Comparison of ENCODE assay signal across 8 cellular contexts in genomic region chr4:77818667-77819408, GRCh38. TPM values are rescaled to one million over a fixed set of nuclear protein-coding genes. Genes with fewer than 3 reads are reported as not detected.
DNase-seq lines count a peak whose midpoint lies in the region; ATAC-seq and TF ChIP-seq lines count a peak whose summit lies in the region.

Gene CNOT6L (minus strand): TSS chr4:77819368. CDS start chr4:77819308, 60 bp downstream.

- no peak for DNase-seq in BJ (ENCODE audit: low read depth)
- DNase-seq in HT-29 (ENCODE audit: low spot score), result peak; percentile 78
- DNase-seq in SK-N-SH, result peak; percentile 83
- DNase-seq in activated naive CD4-positive, alpha-beta T cell treated with anti-CD3 and anti-CD28 coated beads, Interleukin-2, amount 50 U/mL, for 72 hours (ENCODE audit: low spot score in 2 of 2), result peak; percentile 64 to 66
- DNase-seq in glomerular endothelial cell (ENCODE audit: extremely low read depth, low read depth, low spot score), result no peak
- peak; percentile 69 for DNase-seq in occipital lobe (lab: John Stamatoyannopoulos, UW)
- peak; percentile 40 for DNase-seq in thoracic aorta (ENCODE audit: low spot score)

- H3K9ac ChIP-seq in SK-N-SH, result peak within 1 kb of the TSS; percentile 89

- POLR2A ChIA-PET in BJ (lab: Charles Lee) (interaction anchor here (0.6 kb wide), 2 partner anchors 43 to 100 kb away, joined by 3 read pairs; no protein-coding TSS in a partner anchor), SK-N-SH (lab: Yijun Ruan, JAX) (interaction anchor here (0.8 kb wide), 1 partner anchor 44 kb away, joined by 3 read pairs; the partner anchor contains the start of gene MRPL1)

- H3K4me2 ChIP-seq in SK-N-SH, result peak within 1 kb of the TSS; percentile 96

- peak within 1 kb of the TSS; percentile 95 for H3K4me3 ChIP-seq in BJ (ENCODE audit: low read depth, low read length)
- peak within 1 kb of the TSS; percentile 95 to 97 for H3K4me3 ChIP-seq in SK-N-SH (ENCODE audit: low read depth in 2 of 2, low read length in 1 of 2)
- H3K4me3 ChIP-seq in thoracic aorta, result peak within 1 kb of the TSS; percentile 100

- peaks cover 17% of the 10 kb centered on the region for H3F3A ChIP-seq in SK-N-SH (replicated peaks; ENCODE audit: insufficient read depth)

- under 1% methylated on average over 23 of the region's 83 CpGs for WGBS in SK-N-SH (ENCODE audit: low lambda C conversion rate)

- no peaks in the 10 kb centered on the region for H3K9me3 Mint-ChIP-seq in activated naive CD4-positive, alpha-beta T cell treated with anti-CD3 and anti-CD28 coated beads, Interleukin-2, amount 50 U/mL, for 72 hours

- peak within 1 kb of the TSS; percentile 99 to 100 for H3K27ac Mint-ChIP-seq in activated naive CD4-positive, alpha-beta T cell treated with anti-CD3 and anti-CD28 coated beads, Interleukin-2, amount 50 U/mL, for 72 hours

- no peaks in the 10 kb centered on the region for H3K9me2 ChIP-seq in SK-N-SH

- TF ChIP-seq CTCF in BJ (IDR thresholded peaks at IDR 0.05; ENCODE audit: insufficient read depth, low read depth, low read length) (no peak), SK-N-SH (IDR thresholded peaks at IDR 0.05) (no peak), thoracic aorta (IDR thresholded peaks at IDR 0.05) (no peak)

- ATAC-seq in GM19351 (IDR thresholded peaks at IDR 0.05; ENCODE audit: unreplicated experiment), result peak; percentile 28
- peak; percentile 18 to 29 for ATAC-seq in activated naive CD4-positive, alpha-beta T cell treated with anti-CD3 and anti-CD28 coated beads, Interleukin-2, amount 50 U/mL, for 72 hours
- peak; percentile 56 for ATAC-seq in thoracic aorta (ENCODE audit: insufficient number of reproducible peaks, low FRiP score, low read depth)

- peaks cover 16 to 22% of the 10 kb centered on the region in 2 donors for H3K36me3 Mint-ChIP-seq in activated naive CD4-positive, alpha-beta T cell treated with anti-CD3 and anti-CD28 coated beads, Interleukin-2, amount 50 U/mL, for 72 hours

- TF ChIP-seq RAD21 in SK-N-SH (IDR thresholded peaks at IDR 0.05; ENCODE audit: low read length), result no peak

- H3K79me2 ChIP-seq in SK-N-SH (ENCODE audit: insufficient read depth), result peaks cover 44% of the 10 kb centered on the region

- H3K27me3 ChIP-seq in BJ (ENCODE audit: control insufficient read depth, insufficient read depth, low read length) (no peaks in the 10 kb centered on the region), SK-N-SH (ENCODE audit: insufficient read depth) (no peaks in the 10 kb centered on the region), thoracic aorta (replicated peaks; ENCODE audit: insufficient read depth) (no peaks in the 10 kb centered on the region)

- H3K9me3 ChIP-seq in SK-N-SH (no peaks in the 10 kb centered on the region; the same call in 1 of the 2 replicates), thoracic aorta (no peaks in the 10 kb centered on the region)

- H3K36me3 ChIP-seq in BJ (ENCODE audit: control insufficient read depth, insufficient read depth, low read length) (no peaks in the 10 kb centered on the region), SK-N-SH (replicated peaks in 1 of 2; ENCODE audit: control insufficient read depth in 1 of 2, insufficient read depth in 2 of 2, low read length in 1 of 2) (no peaks in the 10 kb centered on the region), thoracic aorta (no peaks in the 10 kb centered on the region)

- H3K4me1 ChIP-seq in SK-N-SH (ENCODE audit: control insufficient read depth in 1 of 2, insufficient read depth in 2 of 2, low read depth in 1 of 2, low read length in 1 of 2), result peaks cover 0 to 12% of the 10 kb centered on the region in 2 experiments; a peak in 2 of 4 replicates
- H3K4me1 ChIP-seq in thoracic aorta (ENCODE audit: control insufficient read depth in 1 of 2, low read depth in 2 of 2), result peaks cover 35 to 42% of the 10 kb centered on the region in 2 donors

- peaks cover 7% of the 10 kb centered on the region; the same call in 1 of the 2 replicates for H4K20me1 ChIP-seq in SK-N-SH (ENCODE audit: insufficient read depth)

- CTCF ChIA-PET in BJ (lab: Yijun Ruan, JAX) (interaction anchor here (0.6 to 1.5 kb wide), 2 partner anchors 8 to 10 kb away, joined by 3 to 9 read pairs; no protein-coding TSS in a partner anchor), SK-N-SH (lab: Yijun Ruan, JAX) (interaction anchor here (0.6 to 2.7 kb wide), 5 partner anchors 9 to 102 kb away, joined by 3 to 17 read pairs (median 4); partner anchors contain the start of gene MRPL1)

- TF ChIP-seq EP300 in SK-N-SH (IDR thresholded peaks at IDR 0.05; ENCODE audit: borderline replicate concordance in 1 of 2, low read depth in 1 of 2, low read length in 1 of 2), result no peak

- H3K27ac ChIP-seq in SK-N-SH (ENCODE audit: low read depth in 2 of 2, low read length in 1 of 2) (peak within 1 kb of the TSS; percentile 77 to 96), thoracic aorta (peak within 1 kb of the TSS; percentile 98 to 100)

- H2AFZ ChIP-seq in SK-N-SH (ENCODE audit: low read depth), result peak within 1 kb of the TSS; percentile 92

TF ChIP-seq in SK-N-SH, 30 proteins besides CTCF, POLR2A, EP300 and RAD21:
- TF ChIP-seq SMC3 (IDR thresholded peaks at IDR 0.05; ENCODE audit: low read depth, low read length) (no peak), NRF1 (IDR thresholded peaks at IDR 0.05; ENCODE audit: low read depth, low read length) (peak; percentile 46; the same call in 1 of the 2 replicates), YY1 (IDR thresholded peaks at IDR 0.05; ENCODE audit: low read depth) (peak; percentile 55; the same call in 1 of the 2 replicates)

RNA-seq across cellular contexts. Expression of gene CNOT6L, which starts in this region (rescaled TPM):
- polyA plus RNA-seq in BJ (2011; rRNA removed), result 6.4 and 9.4 TPM in 2 replicates
- polyA minus RNA-seq in BJ (2011; rRNA and poly(A)+ RNA removed), result 17.7 and 19.7 TPM in 2 replicates
- 3.2 and 3.6 TPM in 2 replicates for total RNA-seq in HT-29 (2014; rRNA removed; shearing (Covaris generic))
- 2.3 and 2.8 TPM in 2 replicates for polyA plus RNA-seq in SK-N-SH (2012; rRNA removed)
- 4.1 and 4.6 TPM in 2 replicates for polyA plus RNA-seq in SK-N-SH (2012; cell fraction: cytosol; rRNA removed)
- polyA plus RNA-seq in SK-N-SH (2012; cell fraction: nucleus; rRNA removed), result 4.3 and 5.5 TPM in 2 replicates
- total RNA-seq in activated naive CD4-positive, alpha-beta T cell treated with anti-CD3 and anti-CD28 coated beads, Interleukin-2, amount 50 U/mL, for 72 hours, result 100 to 1,000 TPM; 105 to 114 TPM
- 22.2 and 24.9 TPM in 2 replicates for total RNA-seq in glomerular endothelial cell
- total RNA-seq in occipital lobe, result 49.4 TPM
- 10 to 100 TPM; 22.9 to 39.9 TPM for total RNA-seq in thoracic aorta

Comparison
In these comparisons a context has a peak if more than half of its experiments do, and no peak if none do; other contexts are left out.
1. DNase-seq: peak in HT-29 (single experiment), SK-N-SH (single experiment), activated naive CD4-positive, alpha-beta T cell treated with anti-CD3 and anti-CD28 coated beads, Interleukin-2, amount 50 U/mL, for 72 hours (2 of 2), occipital lobe (single experiment) and thoracic aorta (single experiment); none in BJ (single experiment) and glomerular endothelial cell (single experiment).
2. Peak in every context shown above with its lines, with median percentiles within 50 percentile points of each other: H3K4me3 ChIP-seq and ATAC-seq.